ENCODE assay signal across 19 cellular contexts in genomic region chr3:101151286-101151901, GRCh38.
"Had no signal": no experiment of that assay in that cellular context is flagged by ENCODE, and none has a peak within 500 bp of the region (broad histone marks: within the 10 kb centered on the region; RNA-seq: fewer than 3 reads in every experiment).

No MANE protein-coding gene starts in this region.

- FAIRE-seq: endometrium had no signal

- H3K9me3 ChIP-seq: colonic mucosa, pancreas, right lobe of liver had no signal

- DNase-seq: activated CD4-positive, CD25-positive, alpha-beta regulatory T cell treated with anti-CD3 and anti-CD28 coated beads, Interleukin-2, amount 50 U/mL, for 72 hours; activated CD8-positive, alpha-beta memory T cell treated with anti-CD3 and anti-CD28 coated beads for 24 hours; activated CD8-positive, alpha-beta memory T cell treated with anti-CD3 and anti-CD28 coated beads, Interleukin-2, amount 50 U/mL, for 48 hours; amygdala; caudate nucleus; colonic mucosa; foreskin keratinocyte; kidney; natural killer cell; pancreas; right lobe of liver; stimulated activated CD4-positive, alpha-beta T cell treated with anti-CD3 and anti-CD28 coated beads, Interleukin-12 subunit alpha, Interleukin-12 subunit beta, amount 100 ng/mL, for 4 hours; stimulated activated CD4-positive, alpha-beta T cell treated with anti-CD3 and anti-CD28 coated beads, Interleukin-1b, Interleukin-23, amount 100 ng/mL, for 48 hours; stimulated activated CD8-positive, alpha-beta memory T cell treated with anti-CD3 and anti-CD28 coated beads, Interleukin-4, amount 100 ng/mL, for 48 hours; stimulated activated naive CD4-positive, alpha-beta T cell had no signal

- H3K27me3 ChIP-seq: colonic mucosa, foreskin keratinocyte, pancreas, right lobe of liver had no signal

- ATAC-seq: foreskin keratinocyte, left lobe of liver, natural killer cell, pancreas, right lobe of liver had no signal

- H3K36me3 ChIP-seq: colonic mucosa, pancreas, right lobe of liver had no signal

- H3K4me3 ChIP-seq: colonic mucosa, lung, pancreas, right lobe of liver had no signal

- H3K27ac ChIP-seq: colonic mucosa, foreskin keratinocyte, pancreas, right lobe of liver, VCaP had no signal

- H3K4me1 ChIP-seq: colonic mucosa, foreskin keratinocyte, right lobe of liver had no signal
